8 cellular contexts compared by ENCODE assay signal in genomic region chr1:15950763-15951295, GRCh38. TPM values are rescaled to one million over a fixed set of nuclear protein-coding genes. Genes with fewer than 3 reads are reported as not detected.
DNase-seq lines count a peak whose midpoint lies in the region; ATAC-seq and TF ChIP-seq lines count a peak whose summit lies in the region.

No MANE protein-coding gene starts in this region.

- no peak overlapping the region for H3K9ac ChIP-seq in fibroblast of lung (ENCODE audit: insufficient read depth, low read length)

- H4K20me1 ChIP-seq in fibroblast of lung (ENCODE audit: control insufficient read depth, extremely low read depth, insufficient read depth, low read length) = no peaks in the 10 kb centered on the region

- in situ Hi-C loops in KBM-7 (cut with MboI; ENCODE audit: low pct_unique_long_range_greater_than_20kb, low sequenced_read_pairs) = no loop called here

- no peaks in the 10 kb centered on the region for H3K9me3 ChIP-seq in fibroblast of lung (ENCODE audit: control insufficient read depth, insufficient read depth, low read depth, low read length)

- no peak overlapping the region for H3K4me3 ChIP-seq in fibroblast of lung (replicated peaks in 1 of 4; ENCODE audit: control extremely low read depth in 1 of 4, insufficient read depth in 1 of 4, low read depth in 3 of 4, low read length in 4 of 4)

- no peak for TF ChIP-seq CTCF in fibroblast of lung (conservative IDR thresholded peaks at IDR 0.05 in 1 of 2, IDR thresholded peaks at IDR 0.05 in 1 of 2; ENCODE audit: low read depth in 1 of 2, low read length in 2 of 2)

- peaks cover 12% of the 10 kb centered on the region for H3K36me3 ChIP-seq in fibroblast of lung (ENCODE audit: control insufficient read depth, insufficient read depth, low read length)

- ATAC-seq in GM18858 (IDR thresholded peaks at IDR 0.05; ENCODE audit: unreplicated experiment) = no peak
- no peak for ATAC-seq in GM21786 (IDR thresholded peaks at IDR 0.05; ENCODE audit: unreplicated experiment)
- ATAC-seq in GM18870 (IDR thresholded peaks at IDR 0.05; ENCODE audit: unreplicated experiment) = no peak

- DNase-seq in KBM-7 (peak; percentile 28), fibroblast of lung (ENCODE audit: low read depth in 2 of 2) (peak in 1 of 2 donors; percentile 80), NCI-H146 (lab: John Stamatoyannopoulos, UW) (no peak)
- peak; percentile 73 for DNase-seq in activated CD8-positive, alpha-beta memory T cell treated with anti-CD3 and anti-CD28 coated beads, Interleukin-2, amount 50 U/mL, for 24 hours (ENCODE audit: extremely low read depth)
- DNase-seq in stimulated activated CD4-positive, alpha-beta T cell treated with anti-CD3 and anti-CD28 coated beads, Interleukin-1b, Interleukin-23, amount 100 ng/mL, for 1 hour (ENCODE audit: low read depth in 2 of 2) = peak; percentile 50 to 58

- H3K79me2 ChIP-seq in fibroblast of lung (ENCODE audit: control insufficient read depth, insufficient read depth, low read length) = peaks cover 65% of the 10 kb centered on the region

- H3K27me3 ChIP-seq in fibroblast of lung (ENCODE audit: control insufficient read depth, insufficient read depth, low read length) = no peaks in the 10 kb centered on the region

- peaks cover 58% of the 10 kb centered on the region for H3K4me1 ChIP-seq in fibroblast of lung (ENCODE audit: control insufficient read depth, extremely low read depth, insufficient read depth, low read length)

- H3K4me2 ChIP-seq in fibroblast of lung (ENCODE audit: extremely low read depth, insufficient read depth, low read length) = no peak overlapping the region

- H3K27ac ChIP-seq in fibroblast of lung (ENCODE audit: insufficient read depth, low read length) = peak overlapping the region; percentile 99

- H2AFZ ChIP-seq in fibroblast of lung (ENCODE audit: low read length) = no peak overlapping the region

RNA-seq across cellular contexts. Expression of gene ZBTB17, which starts 25.1 kb away (rescaled TPM):
- total RNA-seq in fibroblast of lung = 46.0 and 54.3 TPM in 2 replicates
- 12.6 and 20.4 TPM in 2 replicates for polyA plus RNA-seq in fibroblast of lung
- 15.0 and 24.3 TPM in 2 replicates for polyA plus RNA-seq in fibroblast of lung (2012)
- polyA minus RNA-seq in fibroblast of lung (ENCODE audit: low replicate concordance) = 34.1 and 76.0 TPM in 2 replicates

RNA-seq across cellular contexts. Expression of gene SRARP, which starts 53.2 kb away (rescaled TPM):
- total RNA-seq in fibroblast of lung = not detected in 2 replicates
- polyA plus RNA-seq in fibroblast of lung = not detected in 2 replicates
- not detected in 2 replicates for polyA plus RNA-seq in fibroblast of lung (2012)
- not detected in 2 replicates for polyA minus RNA-seq in fibroblast of lung (ENCODE audit: low replicate concordance)
